Comparison of ENCODE assay signal across 31 cellular contexts in the genomic region with DNA sequence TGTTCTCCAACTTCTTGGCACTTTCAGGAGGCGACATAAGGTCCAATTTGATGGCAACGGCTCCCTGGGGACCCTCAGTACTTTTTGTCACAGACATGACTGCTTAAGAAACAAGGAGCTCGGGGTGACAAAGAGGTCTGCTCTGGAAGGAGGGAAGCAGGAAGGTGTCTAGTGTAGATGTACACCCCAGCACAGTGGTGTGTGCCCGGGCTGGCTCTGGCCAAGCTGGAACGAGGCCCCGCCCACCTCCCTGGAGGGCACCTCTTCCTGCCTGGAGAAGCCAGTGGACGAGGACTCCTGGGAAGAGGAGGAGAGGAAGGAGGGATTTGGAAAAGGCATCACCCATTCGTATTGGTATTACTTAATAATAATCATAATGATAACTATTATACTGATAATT. TPM values are rescaled to one million over a fixed set of nuclear protein-coding genes. Genes with fewer than 3 reads are reported as not detected.
"Had no signal": no experiment of that assay in that cellular context is flagged by ENCODE, and none has a peak within 500 bp of the region (broad histone marks: within the 10 kb centered on the region; RNA-seq: fewer than 3 reads in every experiment).

A gene (minus strand): TSS at position 196 of the 400 bp plus-strand sequence. CDS start 99 bp downstream, at position 97.

- DNase-seq: activated CD4-positive, alpha-beta T cell treated with anti-CD3 and anti-CD28 coated beads for 4 hours; activated CD4-positive, CD25-positive, alpha-beta regulatory T cell; activated CD8-positive, alpha-beta T cell treated with anti-CD3 and anti-CD28 coated beads for 36 hours; activated gamma-delta T cell; activated naive CD4-positive, alpha-beta T cell treated with anti-CD3 and anti-CD28 coated beads, Interleukin-2, amount 50 U/mL, for 16 hours; activated naive CD8-positive, alpha-beta T cell treated with anti-CD3 and anti-CD28 coated beads, Interleukin-2, amount 50 U/mL, for 24 hours; aorta; foreskin fibroblast; midbrain; natural killer cell; pancreas; right lobe of liver; stimulated activated CD4-positive, alpha-beta T cell treated with anti-CD3 and anti-CD28 coated beads, Interleukin-15, amount 100 ng/mL, for 24 hours; stimulated activated CD8-positive, alpha-beta memory T cell treated with anti-CD3 and anti-CD28 coated beads, Interleukin-4, amount 100 ng/mL, for 48 hours; stimulated activated naive B cell treated with anti-CD40 and anti-IgM and Interleukin-4, amounts not matched to agents 10 μg/mL and 1 μg/mL and 100 μg/mL, for 72 hours; T1000 had no signal

- H3K9me3 ChIP-seq: neutrophil, pancreas, right lobe of liver, vagina had no signal

- H3K27ac ChIP-seq: neutrophil, pancreas, right lobe of liver, vagina had no signal

- H3K4me2 ChIP-seq: smooth muscle cell had no signal

- H3K4me1 ChIP-seq: pancreas, right lobe of liver, vagina had no signal

- H3K36me3 ChIP-seq: neutrophil, pancreas, right lobe of liver, vagina had no signal

- H3K27me3 ChIP-seq: right lobe of liver, vagina had no signal

- FAIRE-seq: endometrium, pancreas had no signal

- ATAC-seq: activated CD8-positive, alpha-beta T cell treated with anti-CD3 and anti-CD28 coated beads for 36 hours; activated naive CD8-positive, alpha-beta T cell treated with anti-CD3 and anti-CD28 coated beads, Interleukin-2, amount 50 U/mL, for 24 hours; left lobe of liver; natural killer cell; pancreas; right lobe of liver; stimulated activated naive B cell treated with anti-CD40 and anti-IgM and Interleukin-4, amounts not matched to agents 10 μg/mL and 1 μg/mL and 100 μg/mL, for 72 hours had no signal

- H3K4me3 ChIP-seq: pancreas, right lobe of liver, smooth muscle cell, vagina had no signal

RNA-seq across cellular contexts. Expression of the gene that starts here (rescaled TPM):
- total RNA-seq: activated CD8-positive, alpha-beta T cell treated with anti-CD3 and anti-CD28 coated beads for 36 hours; activated T-helper 1 cell treated with anti-CD3 and anti-CD28 coated beads, Interleukin-12 subunit alpha, Interleukin-12 subunit beta, Interleukin-2, Interleukin-4 antibody, amounts not matched to agents 30 ng/mL and 10 ng/mL and 1 ng/mL, durations not matched to agents 14 hours and 24 hours and 36 hours; aorta; cardiac septum; chondrocyte; epithelial cell of proximal tubule; fibroblast of lung; glomerular endothelial cell; kidney epithelial cell; left lobe of liver; lung microvascular endothelial cell; natural killer cell; pancreas; right lobe of liver; smooth muscle cell; T-helper 1 cell treated with Interleukin-12 subunit alpha and Interleukin-12 subunit beta and Interleukin-4 antibody, amounts not matched to agents 30 ng/mL and 1 ng/mL, for 36 hours; temporal lobe; vagina had no signal
- polyA plus RNA-seq: aorta, fibroblast of lung, pancreas, smooth muscle cell had no signal
